Comparison of ENCODE assay signal across 9 cellular contexts in genomic region chr3:39291903-39292329, GRCh38. TPM values are rescaled to one million over a fixed set of nuclear protein-coding genes. Genes with fewer than 3 reads are reported as not detected.
DNase-seq lines count a peak whose midpoint lies in the region; ATAC-seq and TF ChIP-seq lines count a peak whose summit lies in the region.
"Had no signal": no experiment of that assay in that cellular context is flagged by ENCODE, and none has a peak within 500 bp of the region (broad histone marks: within the 10 kb centered on the region; RNA-seq: fewer than 3 reads in every experiment).

No MANE protein-coding gene starts in this region.

- DNase-seq in CD4-positive, CD25-positive, alpha-beta regulatory T cell = peak; percentile 57 to 73 (median 68)
- DNase-seq in HT-29 (ENCODE audit: low spot score) (peak; percentile 66), SHP77 (lab: John Stamatoyannopoulos, UW) (peak; percentile 62 to 68), foreskin keratinocyte (peak in 1 of 2 donors; percentile 22), occipital lobe (lab: John Stamatoyannopoulos, UW) (peak; percentile 16), tibial artery (peak; percentile 40 to 79)
- peak; percentile 67 for DNase-seq in activated T-helper 2 cell treated with anti-CD3 and anti-CD28 coated beads, Interferon-gamma antibody, Interleukin-2, Interleukin-4, amounts not matched to agents 10 μg/mL and 5 μg/mL and 100 μg/mL, durations not matched to agents 14 hours and 24 hours and 36 hours (ENCODE audit: low spot score)

- no peaks in the 10 kb centered on the region for H3K27me3 ChIP-seq in CD4-positive, CD25-positive, alpha-beta regulatory T cell (ENCODE audit: control insufficient read depth, insufficient read depth, low read length)
- H3K27me3 ChIP-seq in foreskin keratinocyte (no peaks in the 10 kb centered on the region), tibial artery (no peaks in the 10 kb centered on the region)

- H3K9me3 Mint-ChIP-seq in CD4-positive, CD25-positive, alpha-beta regulatory T cell = no peaks in the 10 kb centered on the region
- peaks cover 4% of the 10 kb centered on the region for H3K9me3 Mint-ChIP-seq in activated T-helper 2 cell treated with anti-CD3 and anti-CD28 coated beads, Interferon-gamma antibody, Interleukin-2, Interleukin-4, amounts not matched to agents 10 μg/mL and 5 μg/mL and 100 μg/mL, durations not matched to agents 14 hours and 24 hours and 36 hours
- H3K9me3 Mint-ChIP-seq: IgD-negative memory B cell had no signal

- H3K4me1 ChIP-seq in CD4-positive, CD25-positive, alpha-beta regulatory T cell (ENCODE audit: control insufficient read depth, insufficient read depth, low read length, poor library complexity, severe bottlenecking) = peaks cover 34% of the 10 kb centered on the region
- H3K4me1 ChIP-seq in foreskin keratinocyte (no peaks in the 10 kb centered on the region), tibial artery (no peaks in the 10 kb centered on the region)

- H3K36me3 Mint-ChIP-seq in CD4-positive, CD25-positive, alpha-beta regulatory T cell = peaks cover 7% of the 10 kb centered on the region
- H3K36me3 Mint-ChIP-seq in activated T-helper 2 cell treated with anti-CD3 and anti-CD28 coated beads, Interferon-gamma antibody, Interleukin-2, Interleukin-4, amounts not matched to agents 10 μg/mL and 5 μg/mL and 100 μg/mL, durations not matched to agents 14 hours and 24 hours and 36 hours (ENCODE audit: low read depth) = peaks cover 3% of the 10 kb centered on the region
- H3K36me3 Mint-ChIP-seq: IgD-negative memory B cell had no signal

- TF ChIP-seq CTCF in foreskin keratinocyte (conservative IDR thresholded peaks at IDR 0.05) = peak; percentile 84
- TF ChIP-seq CTCF in tibial artery (IDR thresholded peaks at IDR 0.05) = peak; percentile 86 to 92

- H3K27me3 Mint-ChIP-seq in CD4-positive, CD25-positive, alpha-beta regulatory T cell = no peaks in the 10 kb centered on the region
- H3K27me3 Mint-ChIP-seq in activated T-helper 2 cell treated with anti-CD3 and anti-CD28 coated beads, Interferon-gamma antibody, Interleukin-2, Interleukin-4, amounts not matched to agents 10 μg/mL and 5 μg/mL and 100 μg/mL, durations not matched to agents 14 hours and 24 hours and 36 hours (ENCODE audit: low read depth) = no peaks in the 10 kb centered on the region

- peak overlapping the region; percentile 18 for H3K27ac ChIP-seq in CD4-positive, CD25-positive, alpha-beta regulatory T cell (ENCODE audit: insufficient read depth, low read length, poor library complexity, severe bottlenecking)
- H3K27ac ChIP-seq in foreskin keratinocyte (no peak overlapping the region), tibial artery (no peak overlapping the region)

- no peak overlapping the region for H3K4me3 ChIP-seq in CD4-positive, CD25-positive, alpha-beta regulatory T cell (ENCODE audit: low read depth, low read length)
- no peak overlapping the region for H3K4me3 ChIP-seq in tibial artery

- intact Hi-C loops in activated T-helper 2 cell treated with anti-CD3 and anti-CD28 coated beads, Interferon-gamma antibody, Interleukin-2, Interleukin-4, amounts not matched to agents 10 μg/mL and 5 μg/mL and 100 μg/mL, durations not matched to agents 14 hours and 24 hours and 36 hours (cut with micrococcal nuclease) = loop anchor here (1.0 to 5.0 kb wide), 3 partner anchors 37 to 185 kb away; partner anchors contain the start of genes GORASP1 and TTC21A
- intact Hi-C loops in tibial artery (cut with DNase I; ENCODE audit: low total_unique reads) = loop anchor here (2.0 to 5.0 kb wide), 2 partner anchors 100 to 167 kb away; partner anchors contain the start of gene XIRP1

- H3K9me3 ChIP-seq in CD4-positive, CD25-positive, alpha-beta regulatory T cell (ENCODE audit: control insufficient read depth in 2 of 2, low read length in 2 of 2) = no peaks in the 10 kb centered on the region
- no peaks in the 10 kb centered on the region for H3K9me3 ChIP-seq in tibial artery

- H3K4me3 Mint-ChIP-seq in CD4-positive, CD25-positive, alpha-beta regulatory T cell = peak overlapping the region in 2 of 4 donors; percentile 8 to 57
- no peak overlapping the region for H3K4me3 Mint-ChIP-seq in activated T-helper 2 cell treated with anti-CD3 and anti-CD28 coated beads, Interferon-gamma antibody, Interleukin-2, Interleukin-4, amounts not matched to agents 10 μg/mL and 5 μg/mL and 100 μg/mL, durations not matched to agents 14 hours and 24 hours and 36 hours (ENCODE audit: low read depth)
- H3K4me3 Mint-ChIP-seq: IgD-negative memory B cell had no signal

- ATAC-seq in CD4-positive, CD25-positive, alpha-beta regulatory T cell (ENCODE audit: low read depth in 2 of 2) = peak; percentile 43 to 58
- ATAC-seq in foreskin keratinocyte = peak; percentile 57
- no peak for ATAC-seq in GM19324 (IDR thresholded peaks at IDR 0.05; ENCODE audit: low FRiP score, unreplicated experiment)

- peak overlapping the region; percentile 92 to 95 (median 92) for H3K27ac Mint-ChIP-seq in CD4-positive, CD25-positive, alpha-beta regulatory T cell
- H3K27ac Mint-ChIP-seq in activated T-helper 2 cell treated with anti-CD3 and anti-CD28 coated beads, Interferon-gamma antibody, Interleukin-2, Interleukin-4, amounts not matched to agents 10 μg/mL and 5 μg/mL and 100 μg/mL, durations not matched to agents 14 hours and 24 hours and 36 hours = peak overlapping the region; percentile 52

- H3K36me3 ChIP-seq in CD4-positive, CD25-positive, alpha-beta regulatory T cell (ENCODE audit: control insufficient read depth, insufficient read depth, low read length) = no peaks in the 10 kb centered on the region
- no peaks in the 10 kb centered on the region for H3K36me3 ChIP-seq in tibial artery

- peaks cover 14 to 69% (median 35%) of the 10 kb centered on the region in 4 donors for H3K4me1 Mint-ChIP-seq in CD4-positive, CD25-positive, alpha-beta regulatory T cell
- H3K4me1 Mint-ChIP-seq in activated T-helper 2 cell treated with anti-CD3 and anti-CD28 coated beads, Interferon-gamma antibody, Interleukin-2, Interleukin-4, amounts not matched to agents 10 μg/mL and 5 μg/mL and 100 μg/mL, durations not matched to agents 14 hours and 24 hours and 36 hours (ENCODE audit: low read depth) = peaks cover 57% of the 10 kb centered on the region

RNA-seq across cellular contexts. Expression of gene CX3CR1, which starts 12.1 kb away (rescaled TPM):
- total RNA-seq in CD4-positive, CD25-positive, alpha-beta regulatory T cell = 1.0 TPM
- polyA plus RNA-seq in CD4-positive, CD25-positive, alpha-beta regulatory T cell = 1 to 10 TPM; 1.1 to 2.2 (median 1.7) TPM
- not detected in 2 replicates for total RNA-seq in HT-29 (2014; rRNA removed; shearing (Covaris generic))
- 0.48 and 0.52 TPM in 2 replicates for total RNA-seq in activated T-helper 2 cell treated with anti-CD3 and anti-CD28 coated beads, Interferon-gamma antibody, Interleukin-2, Interleukin-4, amounts not matched to agents 10 μg/mL and 5 μg/mL and 100 μg/mL, durations not matched to agents 14 hours and 24 hours and 36 hours
- not detected in 2 replicates for total RNA-seq in foreskin keratinocyte
- not detected in 2 replicates for polyA plus RNA-seq in foreskin keratinocyte
- total RNA-seq in occipital lobe = 11.4 TPM

RNA-seq across cellular contexts. Expression of gene CCR8, which starts 37.6 kb away (rescaled TPM):
- 87.2 TPM for total RNA-seq in CD4-positive, CD25-positive, alpha-beta regulatory T cell
- polyA plus RNA-seq in CD4-positive, CD25-positive, alpha-beta regulatory T cell = 10 to 100 TPM; 33.6 to 61.6 (median 52.1) TPM
- total RNA-seq in HT-29 (2014; rRNA removed; shearing (Covaris generic)) = not detected in 2 replicates
- 11.3 and 12.2 TPM in 2 replicates for total RNA-seq in activated T-helper 2 cell treated with anti-CD3 and anti-CD28 coated beads, Interferon-gamma antibody, Interleukin-2, Interleukin-4, amounts not matched to agents 10 μg/mL and 5 μg/mL and 100 μg/mL, durations not matched to agents 14 hours and 24 hours and 36 hours
- total RNA-seq in foreskin keratinocyte = not detected in 2 replicates
- not detected in 2 replicates for polyA plus RNA-seq in foreskin keratinocyte
- not detected for total RNA-seq in occipital lobe
- polyA plus RNA-seq: IgD-negative memory B cell had no signal

Comparison
In these comparisons a context has a peak if more than half of its experiments do, and no peak if none do; other contexts are left out.
1. RNA of gene CCR8, which starts 37.6 kb away (total RNA-seq): 87.2 TPM in CD4-positive, CD25-positive, alpha-beta regulatory T cell (single experiment) and 11.3 to 12.2 TPM in activated T-helper 2 cell treated with anti-CD3 and anti-CD28 coated beads, Interferon-gamma antibody, Interleukin-2, Interleukin-4, amounts not matched to agents 10 μg/mL and 5 μg/mL and 100 μg/mL, durations not matched to agents 14 hours and 24 hours and 36 hours; not detected in HT-29, not detected in foreskin keratinocyte and not detected in occipital lobe (single experiment); every median in the first group is over 10 times any median in the second.